Comparison of ENCODE assay signal across 20 cellular contexts in genomic region chr13:106987435-106987800, GRCh38.
"Had no signal": no experiment of that assay in that cellular context is flagged by ENCODE, and none has a peak within 500 bp of the region (broad histone marks: within the 10 kb centered on the region; RNA-seq: fewer than 3 reads in every experiment).

No MANE protein-coding gene starts in this region.

- H3K4me1 Mint-ChIP-seq: activated CD4-positive, alpha-beta T cell treated with anti-CD3 and anti-CD28 coated beads, Interleukin-2, amount 10 ng/mL, durations not matched to agents 7 days and 5 days; activated naive CD4-positive, alpha-beta T cell treated with anti-CD3 and anti-CD28 coated beads, Interleukin-2, amount 10 ng/mL, durations not matched to agents 7 days and 5 days; activated naive CD8-positive, alpha-beta T cell treated with anti-CD3 and anti-CD28 coated beads, Interleukin-2, amount 50 U/mL, for 24 hours; central memory CD8-positive, alpha-beta T cell; naive thymus-derived CD8-positive, alpha-beta T cell; stimulated activated memory B cell treated with anti-CD40 and anti-IgM and Interleukin-4, amounts not matched to agents 10 μg/mL and 1 μg/mL and 100 μg/mL, for 72 hours had no signal

- DNase-seq: activated CD4-positive, alpha-beta T cell treated with anti-CD3 and anti-CD28 coated beads, Interleukin-2, amount 10 ng/mL, durations not matched to agents 7 days and 5 days; activated CD8-positive, alpha-beta T cell treated with anti-CD3 and anti-CD28 coated beads, Interleukin-2, amount 10 ng/mL, durations not matched to agents 7 days and 5 days; activated naive CD4-positive, alpha-beta T cell treated with anti-CD3 and anti-CD28 coated beads, Interleukin-2, amount 10 ng/mL, durations not matched to agents 7 days and 5 days; activated naive CD8-positive, alpha-beta T cell treated with anti-CD3 and anti-CD28 coated beads, Interleukin-2, amount 50 U/mL, for 24 hours; activated T-cell treated with anti-CD3 and anti-CD28 coated beads, Interleukin-2, amount 50 U/mL, for 24 hours; brain microvascular endothelial cell; colonic mucosa; endodermal cell; head of caudate nucleus; mesendoderm; naive thymus-derived CD8-positive, alpha-beta T cell; spleen; stimulated activated CD4-positive, alpha-beta T cell treated with anti-CD3 and anti-CD28 coated beads, Interleukin-4, amount 100 ng/mL, for 4 hours; T-helper 9 cell had no signal

- H3K27me3 Mint-ChIP-seq: activated CD4-positive, alpha-beta T cell treated with anti-CD3 and anti-CD28 coated beads, Interleukin-2, amount 10 ng/mL, durations not matched to agents 7 days and 5 days; activated naive CD4-positive, alpha-beta T cell treated with anti-CD3 and anti-CD28 coated beads, Interleukin-2, amount 10 ng/mL, durations not matched to agents 7 days and 5 days; activated naive CD8-positive, alpha-beta T cell treated with anti-CD3 and anti-CD28 coated beads, Interleukin-2, amount 50 U/mL, for 24 hours; activated T-cell treated with anti-CD3 and anti-CD28 coated beads, Interleukin-2, amount 50 U/mL, for 24 hours; central memory CD8-positive, alpha-beta T cell had no signal

- H3K4me3 Mint-ChIP-seq: activated CD4-positive, alpha-beta T cell treated with anti-CD3 and anti-CD28 coated beads, Interleukin-2, amount 10 ng/mL, durations not matched to agents 7 days and 5 days; activated CD8-positive, alpha-beta T cell treated with anti-CD3 and anti-CD28 coated beads, Interleukin-2, amount 10 ng/mL, durations not matched to agents 7 days and 5 days; activated naive CD4-positive, alpha-beta T cell treated with anti-CD3 and anti-CD28 coated beads, Interleukin-2, amount 10 ng/mL, durations not matched to agents 7 days and 5 days; activated naive CD8-positive, alpha-beta T cell treated with anti-CD3 and anti-CD28 coated beads, Interleukin-2, amount 50 U/mL, for 24 hours; activated T-cell treated with anti-CD3 and anti-CD28 coated beads, Interleukin-2, amount 50 U/mL, for 24 hours; central memory CD8-positive, alpha-beta T cell; endodermal cell; naive thymus-derived CD8-positive, alpha-beta T cell; stimulated activated memory B cell treated with anti-CD40 and anti-IgM and Interleukin-4, amounts not matched to agents 10 μg/mL and 1 μg/mL and 100 μg/mL, for 72 hours had no signal

- H3K9me3 Mint-ChIP-seq: endodermal cell had no signal

- H3K9me3 ChIP-seq: colonic mucosa, spleen, thoracic aorta had no signal

- H3K4me3 ChIP-seq: colonic mucosa, spleen, thoracic aorta had no signal

- H3K27ac ChIP-seq: brain microvascular endothelial cell, colonic mucosa, epithelial cell of prostate, thoracic aorta had no signal

- H3K36me3 Mint-ChIP-seq: activated naive CD4-positive, alpha-beta T cell treated with anti-CD3 and anti-CD28 coated beads, Interleukin-2, amount 10 ng/mL, durations not matched to agents 7 days and 5 days; stimulated activated memory B cell treated with anti-CD40 and anti-IgM and Interleukin-4, amounts not matched to agents 10 μg/mL and 1 μg/mL and 100 μg/mL, for 72 hours had no signal

- H3K36me3 ChIP-seq: brain microvascular endothelial cell, colonic mucosa, spleen, thoracic aorta had no signal

- H3K4me1 ChIP-seq: colonic mucosa had no signal

- ATAC-seq: activated CD4-positive, CD25-positive, alpha-beta regulatory T cell treated with anti-CD3 and anti-CD28 coated beads, Interleukin-2, amount 50 U/mL, for 24 hours; activated CD8-positive, alpha-beta T cell treated with anti-CD3 and anti-CD28 coated beads, Interleukin-2, amount 10 ng/mL, durations not matched to agents 7 days and 5 days; activated naive CD8-positive, alpha-beta T cell treated with anti-CD3 and anti-CD28 coated beads, Interleukin-2, amount 50 U/mL, for 24 hours; naive thymus-derived CD8-positive, alpha-beta T cell; stimulated activated memory B cell treated with anti-CD40 and anti-IgM and Interleukin-4, amounts not matched to agents 10 μg/mL and 1 μg/mL and 100 μg/mL, for 72 hours had no signal

- H3K27ac Mint-ChIP-seq: activated CD4-positive, alpha-beta T cell treated with anti-CD3 and anti-CD28 coated beads, Interleukin-2, amount 10 ng/mL, durations not matched to agents 7 days and 5 days; activated CD8-positive, alpha-beta T cell treated with anti-CD3 and anti-CD28 coated beads, Interleukin-2, amount 10 ng/mL, durations not matched to agents 7 days and 5 days; activated naive CD4-positive, alpha-beta T cell treated with anti-CD3 and anti-CD28 coated beads, Interleukin-2, amount 10 ng/mL, durations not matched to agents 7 days and 5 days; activated naive CD8-positive, alpha-beta T cell treated with anti-CD3 and anti-CD28 coated beads, Interleukin-2, amount 50 U/mL, for 24 hours; activated T-cell treated with anti-CD3 and anti-CD28 coated beads, Interleukin-2, amount 50 U/mL, for 24 hours; activated T-helper 2 cell treated with anti-CD3 and anti-CD28 coated beads, Interferon-gamma antibody, Interleukin-2, Interleukin-4, amounts not matched to agents 10 μg/mL and 5 μg/mL and 100 μg/mL, durations not matched to agents 14 hours and 24 hours and 36 hours; endodermal cell; naive thymus-derived CD8-positive, alpha-beta T cell; stimulated activated memory B cell treated with anti-CD40 and anti-IgM and Interleukin-4, amounts not matched to agents 10 μg/mL and 1 μg/mL and 100 μg/mL, for 72 hours had no signal

- H3K27me3 ChIP-seq: brain microvascular endothelial cell, colonic mucosa, spleen had no signal
